20 cellular contexts compared by ENCODE assay signal in the genomic region with DNA sequence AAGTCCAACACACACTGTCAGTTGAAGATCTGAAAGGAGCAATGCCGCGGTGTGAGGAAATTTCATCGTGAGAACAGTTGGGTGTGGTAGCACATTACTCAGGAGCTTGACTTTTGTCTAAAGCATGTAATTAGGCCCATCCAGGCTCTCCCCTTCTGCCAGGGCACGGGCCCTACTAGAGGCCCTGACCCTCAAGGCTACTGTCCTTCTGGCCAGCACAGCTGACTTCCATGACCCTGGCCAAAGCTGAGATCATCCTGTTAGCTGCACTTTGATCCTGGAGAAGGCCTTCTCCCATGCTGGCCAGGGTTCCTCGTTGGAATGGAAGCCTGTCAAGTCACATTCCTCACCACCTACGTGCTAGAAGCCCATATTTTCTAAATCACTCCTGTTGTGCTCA.
A peak's percentile ranks its signal among the peaks of the same experiment; 100 is the strongest.
DNase-seq lines count a peak whose midpoint lies in the region; ATAC-seq, FAIRE-seq and TF ChIP-seq lines count a peak whose summit lies in the region.
"Had no signal": no experiment of that assay in that cellular context is flagged by ENCODE, and none has a peak within 500 bp of the region (broad histone marks: within the 10 kb centered on the region; RNA-seq: fewer than 3 reads in every experiment).

No MANE protein-coding gene starts in this region.

- FAIRE-seq in H1 (lab: Jason Lieb, UNC), result no peak
- FAIRE-seq in keratinocyte (lab: Jason Lieb, UNC), result no peak
- FAIRE-seq: RCC 7860 had no signal

- no peak overlapping the region for H2BK15ac ChIP-seq in H1 (ENCODE audit: low read length)

- no peak overlapping the region for H4K91ac ChIP-seq in H1 (replicated peaks; ENCODE audit: insufficient read length, low read length)

- no peak overlapping the region for H2AK5ac ChIP-seq in H1 (ENCODE audit: low read depth, low read length)

- TF ChIP-seq CTCF in HL-60 (IDR thresholded peaks at IDR 0.05; ENCODE audit: insufficient read depth, low read length) (no peak), H1 (IDR thresholded peaks at IDR 0.05; ENCODE audit: control extremely low read depth in 1 of 3, insufficient read depth in 1 of 3, low read depth in 1 of 3, low read length in 3 of 3) (no peak), keratinocyte (optimal IDR thresholded peaks at IDR 0.05 in 1 of 3, IDR thresholded peaks at IDR 0.05 in 1 of 3, conservative IDR thresholded peaks at IDR 0.05 in 1 of 3; ENCODE audit: extremely low read depth in 1 of 3, insufficient read depth in 2 of 3, low read length in 3 of 3) (no peak), smooth muscle cell (IDR thresholded peaks at IDR 0.05; ENCODE audit: borderline replicate concordance, insufficient read depth, poor library complexity, severe bottlenecking) (no peak)

- H2BK120ac ChIP-seq in H1 (replicated peaks; ENCODE audit: low read depth, low read length), result no peak overlapping the region

- no peak overlapping the region for H2BK12ac ChIP-seq in H1 (ENCODE audit: low read depth, low read length)

- dilution Hi-C loops in keratinocyte (cut with MboI; ENCODE audit: extremely low pct_ligation_motif_present, low sequenced_read_pairs), result no loop called here

- H3K23me2 ChIP-seq in H1 (ENCODE audit: low read depth, low read length), result no peaks in the 10 kb centered on the region

- H3K27ac ChIP-seq in HL-60 (replicated peaks), result peak overlapping the region; percentile 9; the same call in 1 of the 2 replicates
- H3K27ac ChIP-seq in H1 (ENCODE audit: low read depth, low read length), result no peak overlapping the region
- H3K27ac ChIP-seq in keratinocyte (ENCODE audit: control insufficient read depth, insufficient read depth, low read length), result no peak overlapping the region
- H3K27ac ChIP-seq in smooth muscle cell (ENCODE audit: low read depth), result peak overlapping the region; percentile 26
- H3K27ac ChIP-seq: SJSA1 had no signal

- H3K79me2 ChIP-seq in H1 (ENCODE audit: control insufficient read depth in 1 of 2, insufficient read depth in 2 of 2, low read length in 2 of 2) (no peaks in the 10 kb centered on the region), keratinocyte (ENCODE audit: control insufficient read depth, insufficient read depth, low read length) (no peaks in the 10 kb centered on the region), smooth muscle cell (ENCODE audit: low read depth) (no peaks in the 10 kb centered on the region)

- no peak overlapping the region; the same call in 1 of the 2 replicates for H2AFZ ChIP-seq in H1 (ENCODE audit: low read length)
- H2AFZ ChIP-seq in keratinocyte (ENCODE audit: control insufficient read depth, low read length), result peak overlapping the region; percentile 74
- H2AFZ ChIP-seq in smooth muscle cell (ENCODE audit: low read depth), result no peak overlapping the region

- H3K9me3 ChIP-seq in H1 (ENCODE audit: insufficient read depth in 2 of 2, low read depth in 1 of 2, low read length in 1 of 2), result no peaks in the 10 kb centered on the region
- H3K9me3 ChIP-seq in keratinocyte (ENCODE audit: control insufficient read depth, low read depth, low read length), result no peaks in the 10 kb centered on the region
- no peaks in the 10 kb centered on the region for H3K9me3 ChIP-seq in smooth muscle cell (replicated peaks; ENCODE audit: low read depth)
- H3K9me3 ChIP-seq: SJSA1 had no signal

- no peak for TF ChIP-seq POLR2A in H1 (IDR thresholded peaks at IDR 0.05; ENCODE audit: control extremely low read depth in 1 of 2, low read depth in 2 of 2, low read length in 2 of 2)

- H3K36me3 ChIP-seq in H1 (ENCODE audit: control insufficient read depth in 2 of 4, insufficient read depth in 4 of 4, low read length in 3 of 4) (no peaks in the 10 kb centered on the region), keratinocyte (ENCODE audit: control insufficient read depth in 2 of 2, extremely low read depth in 1 of 2, insufficient read depth in 2 of 2, low read length in 2 of 2) (no peaks in the 10 kb centered on the region), smooth muscle cell (ENCODE audit: low read depth) (no peaks in the 10 kb centered on the region)
- H3K36me3 ChIP-seq: SJSA1 had no signal

- ATAC-seq in GM19023 (IDR thresholded peaks at IDR 0.05; ENCODE audit: unreplicated experiment), result no peak
- no peak for ATAC-seq in SK-N-SH treated with all-trans-retinoic acid at 6 μM for 48 hours
- ATAC-seq: CD8-positive, alpha-beta T cell had no signal

- H3K9me1 ChIP-seq in keratinocyte (ENCODE audit: control insufficient read depth, extremely low read depth, insufficient read depth, low read length), result no peaks in the 10 kb centered on the region

- no peak for DNase-seq in HL-60 (ENCODE audit: low read depth in 1 of 2, low spot score in 1 of 2)
- DNase-seq in H1 (ENCODE audit: low read depth in 1 of 2, low spot score in 2 of 2), result no peak
- DNase-seq in keratinocyte (ENCODE audit: low read depth, low spot score), result no peak
- no peak for DNase-seq in smooth muscle cell (lab: John Stamatoyannopoulos, UW; ENCODE audit: unreplicated experiment)
- DNase-seq in NCI-H1092 (lab: John Stamatoyannopoulos, UW), result no peak
- DNase-seq: C1 segment of cervical spinal cord; CD8-positive, alpha-beta T cell; DMS53; H7; IMR-90; NCI-H1694; NCI-H2081; NCI-H2171; NCI-H345; NCI-H524 treated with DMSO at 0.1 percent for 48 hours; NCI-H82 had no signal

- no peak overlapping the region for H3K56ac ChIP-seq in H1 (replicated peaks; ENCODE audit: insufficient read length, low read depth, low read length)

- H3K4me3 ChIP-seq in HL-60 (replicated peaks; ENCODE audit: insufficient read depth, low read length) (no peak overlapping the region), H1 (ENCODE audit: extremely low read depth in 1 of 4, insufficient read depth in 2 of 4, low read depth in 3 of 4, low read length in 4 of 4) (no peak overlapping the region), keratinocyte (ENCODE audit: control insufficient read depth in 2 of 3, extremely low read depth in 1 of 3, insufficient read depth in 2 of 3, low read depth in 1 of 3, low read length in 3 of 3) (no peak overlapping the region), smooth muscle cell (no peak overlapping the region)
- H3K4me3 ChIP-seq: SJSA1 had no signal

- TF ChIP-seq RAD21 in H1 (IDR thresholded peaks at IDR 0.05 in 1 of 2, conservative IDR thresholded peaks at IDR 0.05 in 1 of 2; ENCODE audit: low read depth in 2 of 2, low read length in 2 of 2), result no peak

- H4K20me1 ChIP-seq in H1 (replicated peaks in 1 of 2; ENCODE audit: control insufficient read depth in 1 of 2, insufficient read depth in 2 of 2, low read length in 2 of 2), result peaks cover 0 to under 1% of the 10 kb centered on the region in 2 experiments
- H4K20me1 ChIP-seq in keratinocyte (ENCODE audit: control insufficient read depth, extremely low read depth, insufficient read depth, low read length), result no peaks in the 10 kb centered on the region
- no peaks in the 10 kb centered on the region for H4K20me1 ChIP-seq in smooth muscle cell (ENCODE audit: low read depth)

- no peak overlapping the region for H4K8ac ChIP-seq in H1 (ENCODE audit: extremely low read depth, insufficient read depth, low read length)

- 88% methylated on average over 5 of the region's 6 CpGs; no CpG with 5 or more reads in 1 of the 2 experiments for WGBS in H1 (ENCODE audit: extremely low coverage in 1 of 2, insufficient coverage in 1 of 2, insufficient read length in 1 of 2, insufficient replicate concordance in 2 of 2, low coverage in 1 of 2, low lambda C conversion rate in 2 of 2, missing lambda C conversion rate in 1 of 2), 2 experiments
- 70% methylated on average over 6 of the region's 6 CpGs for WGBS in smooth muscle cell (ENCODE audit: low lambda C conversion rate)

- no peak overlapping the region for H3K4me2 ChIP-seq in H1 (ENCODE audit: insufficient read depth in 1 of 2, low read depth in 2 of 2, low read length in 2 of 2)
- no peak overlapping the region for H3K4me2 ChIP-seq in keratinocyte (ENCODE audit: control insufficient read depth, extremely low read depth, insufficient read depth, low read depth, low read length)
- H3K4me2 ChIP-seq in smooth muscle cell, result no peak overlapping the region

- H2BK5ac ChIP-seq in H1 (ENCODE audit: low read depth, low read length), result no peak overlapping the region

- H3K23ac ChIP-seq in H1 (ENCODE audit: insufficient read length), result no peak overlapping the region

- H2BK20ac ChIP-seq in H1 (ENCODE audit: low read length), result no peak overlapping the region

- POLR2A ChIA-PET in H1 (lab: Charles Lee; ENCODE audit: partially characterized antibody), result no interaction called here

- H3F3A ChIP-seq in smooth muscle cell (ENCODE audit: low read depth), result no peaks in the 10 kb centered on the region

- H3K27me3 ChIP-seq in HL-60 (ENCODE audit: insufficient read depth, poor library complexity, severe bottlenecking) (no peaks in the 10 kb centered on the region), H1 (replicated peaks in 1 of 4; ENCODE audit: control insufficient read depth in 3 of 4, extremely low read depth in 1 of 4, insufficient read depth in 3 of 4, low read length in 3 of 4) (no peaks in the 10 kb centered on the region), keratinocyte (ENCODE audit: control insufficient read depth, extremely low read depth, insufficient read depth, low read length) (no peaks in the 10 kb centered on the region), smooth muscle cell (ENCODE audit: low read depth) (no peaks in the 10 kb centered on the region)
- H3K27me3 ChIP-seq: SJSA1 had no signal

- CTCF ChIA-PET in H1 (lab: Charles Lee; ENCODE audit: partially characterized antibody), result interaction anchor here (0.5 to 1.2 kb wide), 3 partner anchors 90 to 126 kb away, joined by 3 read pairs; no protein-coding TSS in a partner anchor

- 0 out of 2 replicates have a peak overlapping the region, but pooled peaks have one; percentile 11 for H3K18ac ChIP-seq in H1 (ENCODE audit: extremely low read depth, low read length)

- no peak for TF ChIP-seq EP300 in H1 (IDR thresholded peaks at IDR 0.05; ENCODE audit: borderline replicate concordance in 1 of 2, low read depth in 2 of 2, low read length in 2 of 2)

- H4K5ac ChIP-seq in H1 (ENCODE audit: insufficient read length, low read depth, low read length), result no peak overlapping the region

- no peak overlapping the region for H3K4ac ChIP-seq in H1 (replicated peaks; ENCODE audit: insufficient read length, low read depth, low read length)

- no peaks in the 10 kb centered on the region for H3K79me1 ChIP-seq in H1 (ENCODE audit: low read depth, low read length)

- H3K9ac ChIP-seq in H1 (replicated peaks in 1 of 4; ENCODE audit: extremely low read depth in 1 of 4, low read depth in 3 of 4, low read length in 3 of 4) (no peak overlapping the region), keratinocyte (ENCODE audit: control insufficient read depth, extremely low read depth, insufficient read depth, low read length) (no peak overlapping the region), smooth muscle cell (ENCODE audit: low read depth) (no peak overlapping the region)

- no peak overlapping the region for H3K14ac ChIP-seq in H1 (ENCODE audit: insufficient read length)

- no peaks in the 10 kb centered on the region for H3K4me1 ChIP-seq in H1 (replicated peaks in 1 of 4; ENCODE audit: control insufficient read depth in 3 of 4, insufficient read depth in 4 of 4, low read length in 3 of 4)
- peaks cover 19% of the 10 kb centered on the region for H3K4me1 ChIP-seq in keratinocyte (ENCODE audit: control insufficient read depth, extremely low read depth, insufficient read depth, low read length)
- H3K4me1 ChIP-seq in smooth muscle cell (ENCODE audit: low read depth), result no peaks in the 10 kb centered on the region
- H3K4me1 ChIP-seq: SJSA1 had no signal

TF ChIP-seq in SK-N-SH treated with all-trans-retinoic acid at 6 μM for 48 hours, 23 proteins besides CTCF, POLR2A, EP300 and RAD21 (continues in another document):
- TF ChIP-seq RARB (CRISPR knock-in tag; IDR thresholded peaks at IDR 0.05), result no peak

Comparison
In these comparisons a context has a peak if more than half of its experiments do, and no peak if none do; other contexts are left out.
1. H3K27ac ChIP-seq: peak in HL-60 (single experiment) and smooth muscle cell (single experiment); none in H1 (single experiment) and keratinocyte (single experiment).